In genomic region chr20:36548704-36549627, GRCh38 we compare ENCODE assay signal across 23 cellular contexts. TPM values are rescaled to one million over a fixed set of nuclear protein-coding genes. Genes with fewer than 3 reads are reported as not detected.
DNase-seq lines count a peak whose midpoint lies in the region; ATAC-seq, FAIRE-seq and TF ChIP-seq lines count a peak whose summit lies in the region.
"Had no signal": no experiment of that assay in that cellular context is flagged by ENCODE, and none has a peak within 500 bp of the region (broad histone marks: within the 10 kb centered on the region; RNA-seq: fewer than 3 reads in every experiment).

No MANE protein-coding gene starts in this region.

- in situ Hi-C loops in Panc1 (cut with HindIII; ENCODE audit: low pct_unique_long_range_greater_than_20kb, low sequenced_read_pairs) (no loop called here), gastrocnemius medialis (cut with MboI; ENCODE audit: low sequenced_read_pairs in 4 of 4) (no loop called here)

- no peak overlapping the region for H3K27ac ChIP-seq in Panc1 (ENCODE audit: low read length)
- H3K27ac ChIP-seq in esophagus squamous epithelium, result peak overlapping the region; percentile 18 to 75 (median 51)
- H3K27ac ChIP-seq in gastrocnemius medialis, result peak overlapping the region in 3 of 4 donors; percentile 28 to 54 (median 52)
- H3K27ac ChIP-seq: psoas muscle, WERI-Rb-1 had no signal

- CTCF ChIA-PET in Panc1 (lab: Charles Lee), result no interaction called here

- POLR2A ChIA-PET in Panc1 (lab: Charles Lee), result no interaction called here

- FAIRE-seq in GM19239 (lab: Jason Lieb, UNC), result no peak
- FAIRE-seq: islet of Langerhans had no signal

- peaks cover 2% of the 10 kb centered on the region; the same call in 1 of the 2 replicates for H3K4me1 ChIP-seq in Panc1 (ENCODE audit: control insufficient read depth, insufficient read depth, low read length)
- H3K4me1 ChIP-seq in esophagus squamous epithelium, result peaks cover 4 to 59% (median 24%) of the 10 kb centered on the region in 3 donors
- H3K4me1 ChIP-seq in gastrocnemius medialis, result peaks cover 0 to 4% of the 10 kb centered on the region in 2 donors

- H3K9me3 ChIP-seq in Panc1 (ENCODE audit: control insufficient read depth, insufficient read depth, low read depth, low read length), result no peaks in the 10 kb centered on the region
- no peaks in the 10 kb centered on the region for H3K9me3 ChIP-seq in esophagus squamous epithelium
- no peaks in the 10 kb centered on the region for H3K9me3 ChIP-seq in gastrocnemius medialis
- H3K9me3 ChIP-seq: psoas muscle, upper lobe of left lung had no signal

- peak; percentile 9 for DNase-seq in GM03348 (ENCODE audit: low spot score)
- no peak for DNase-seq in Panc1 (ENCODE audit: low read depth, low spot score)
- DNase-seq in esophagus squamous epithelium (lab: John Stamatoyannopoulos, UW), result no peak
- no peak for DNase-seq in gastrocnemius medialis
- DNase-seq in lower leg skin (ENCODE audit: low spot score in 2 of 2), result no peak
- DNase-seq in GM19239 (ENCODE audit: insufficient read length, low spot score), result no peak
- no peak for DNase-seq in dermis blood vessel endothelial cell
- DNase-seq: activated CD4-positive, alpha-beta memory T cell treated with anti-CD3 and anti-CD28 coated beads, Interleukin-2, amount 10 ng/mL, durations not matched to agents 7 days and 5 days; activated naive CD4-positive, alpha-beta T cell treated with anti-CD3 and anti-CD28 coated beads, Interleukin-2, amount 50 U/mL, for 16 hours; CD4-positive, alpha-beta memory T cell; DMS79 treated with DMSO at 0.1 percent for 48 hours; glutamatergic neuron; mesenchymal stem cell; NCI-H2029; NCI-H446; stimulated activated naive CD4-positive, alpha-beta T cell; upper lobe of left lung had no signal

- intact Hi-C loops in Panc1 (cut with micrococcal nuclease; ENCODE audit: unreplicated experiment), result no loop called here
- intact Hi-C loops in esophagus squamous epithelium (cut with DNase I), result loop anchor here (10.0 kb wide), 1 partner anchor 84 kb away; no protein-coding TSS in a partner anchor
- intact Hi-C loops in gastrocnemius medialis (cut with DNase I; ENCODE audit: low total_unique reads), result no loop called here
- intact Hi-C loops in lower leg skin (cut with DNase I; ENCODE audit: low total_unique reads), result loop anchor here (5.0 kb wide), 1 partner anchor 863 kb away; no protein-coding TSS in a partner anchor

- H3K27me3 ChIP-seq in Panc1 (ENCODE audit: control insufficient read depth, insufficient read depth, low read length) (no peaks in the 10 kb centered on the region), esophagus squamous epithelium (no peaks in the 10 kb centered on the region), gastrocnemius medialis (no peaks in the 10 kb centered on the region)
- H3K27me3 ChIP-seq: upper lobe of left lung had no signal

- TF ChIP-seq CTCF in Panc1 (IDR thresholded peaks at IDR 0.05) (no peak), esophagus squamous epithelium (IDR thresholded peaks at IDR 0.05) (no peak), gastrocnemius medialis (IDR thresholded peaks at IDR 0.05 in 4 of 5, conservative IDR thresholded peaks at IDR 0.05 in 1 of 5) (no peak), lower leg skin (IDR thresholded peaks at IDR 0.05) (no peak)

- TSS peak; percentile 91 for BruUV-seq in Panc1 (replicated peaks; lab: Mats Ljungman, UMichigan)

- TF ChIP-seq POLR2A in esophagus squamous epithelium (IDR thresholded peaks at IDR 0.05), result no peak
- no peak for TF ChIP-seq POLR2A in gastrocnemius medialis (IDR thresholded peaks at IDR 0.05)
- TF ChIP-seq POLR2A in lower leg skin (IDR thresholded peaks at IDR 0.05), result no peak

- no peaks in the 10 kb centered on the region for H3K36me3 ChIP-seq in Panc1 (ENCODE audit: control insufficient read depth, insufficient read depth, low read length)
- peaks cover 0 to 38% (median 0%) of the 10 kb centered on the region in 3 donors for H3K36me3 ChIP-seq in esophagus squamous epithelium
- H3K36me3 ChIP-seq in gastrocnemius medialis, result peaks cover 0 to 4% of the 10 kb centered on the region in 2 donors
- H3K36me3 ChIP-seq: WERI-Rb-1 had no signal

- no peak for ATAC-seq in Panc1
- ATAC-seq in gastrocnemius medialis, result no peak
- no peak for ATAC-seq in GM19452 (IDR thresholded peaks at IDR 0.05; ENCODE audit: unreplicated experiment)
- ATAC-seq: esophagus mucosa had no signal

- WGBS in esophagus squamous epithelium, 2 donors, result 82 to 88% methylated on average over 11 to 13 of the region's 23 CpGs
- 84 to 87% methylated on average over 22 to 23 of the region's 23 CpGs for WGBS in lower leg skin, 2 donors

- H3K4me3 ChIP-seq in Panc1 (ENCODE audit: low read depth in 2 of 2, low read length in 2 of 2) (no peak overlapping the region), esophagus squamous epithelium (no peak overlapping the region), gastrocnemius medialis (no peak overlapping the region), lower leg skin (ENCODE audit: low read depth, poor library complexity, severe bottlenecking) (no peak overlapping the region)
- H3K4me3 ChIP-seq: GM23338, psoas muscle, upper lobe of left lung had no signal

RNA-seq across cellular contexts. Expression of gene MYL9, which starts 7.6 kb away (rescaled TPM):
- 107 TPM for total RNA-seq in Panc1 (2021; ENCODE audit: unreplicated experiment)
- polyA plus RNA-seq in Panc1 (2012; ENCODE audit: insufficient read length), result 157 TPM
- 100 to 1,000 TPM in 1 of 4 donors, 10 to 100 TPM in 3; 10.7 to 313 (median 60.7) TPM for total RNA-seq in esophagus squamous epithelium
- 10 to 100 TPM in 3 of 4 donors, 1 to 10 TPM in 1; 7.3 to 59.4 (median 20.8) TPM for total RNA-seq in gastrocnemius medialis
- total RNA-seq in lower leg skin, result 10 to 100 TPM; 14.9 to 69.9 (median 36.3) TPM
- 1.9 and 3.7 TPM in 2 replicates for total RNA-seq in dermis blood vessel endothelial cell
- total RNA-seq: CD4-positive, alpha-beta memory T cell had no signal
- polyA plus RNA-seq: CD4-positive, alpha-beta memory T cell had no signal

RNA-seq across cellular contexts. Expression of gene TGIF2, which starts 24.4 kb away (rescaled TPM):
- total RNA-seq in Panc1 (2021; ENCODE audit: unreplicated experiment) (18.0 TPM), esophagus squamous epithelium (10 to 100 TPM in 1 of 4 donors, 1 to 10 TPM in 3; 3.4 to 10.9 (median 7.1) TPM), gastrocnemius medialis (1 to 10 TPM; 1.4 to 3.9 (median 1.4) TPM), lower leg skin (10 to 100 TPM in 2 of 4 donors, 1 to 10 TPM in 2; 6.5 to 10.5 (median 9.5) TPM), dermis blood vessel endothelial cell (22.3 and 23.1 TPM in 2 replicates)
- polyA plus RNA-seq in Panc1 (2012; ENCODE audit: insufficient read length), result 12.5 TPM

RNA-seq across cellular contexts. Expression of gene RAB5IF, which starts 56.6 kb away (rescaled TPM):
- total RNA-seq in Panc1 (2021; ENCODE audit: unreplicated experiment) (118 TPM), esophagus squamous epithelium (100 to 1,000 TPM; 203 to 373 (median 267) TPM), gastrocnemius medialis (100 to 1,000 TPM; 215 to 768 (median 545) TPM), lower leg skin (10 to 100 TPM; 57.3 to 75.5 (median 61.3) TPM), dermis blood vessel endothelial cell (93.5 and 100 TPM in 2 replicates)
- 109 TPM for polyA plus RNA-seq in Panc1 (2012; ENCODE audit: insufficient read length)

Comparison
In these comparisons a context has a peak if more than half of its experiments do, and no peak if none do; other contexts are left out.
1. intact Hi-C loops: an anchor here in esophagus squamous epithelium (10.0 kb wide) and lower leg skin (5.0 kb wide); none called in Panc1 and gastrocnemius medialis.